25 cellular contexts compared by ENCODE assay signal in the genomic region with DNA sequence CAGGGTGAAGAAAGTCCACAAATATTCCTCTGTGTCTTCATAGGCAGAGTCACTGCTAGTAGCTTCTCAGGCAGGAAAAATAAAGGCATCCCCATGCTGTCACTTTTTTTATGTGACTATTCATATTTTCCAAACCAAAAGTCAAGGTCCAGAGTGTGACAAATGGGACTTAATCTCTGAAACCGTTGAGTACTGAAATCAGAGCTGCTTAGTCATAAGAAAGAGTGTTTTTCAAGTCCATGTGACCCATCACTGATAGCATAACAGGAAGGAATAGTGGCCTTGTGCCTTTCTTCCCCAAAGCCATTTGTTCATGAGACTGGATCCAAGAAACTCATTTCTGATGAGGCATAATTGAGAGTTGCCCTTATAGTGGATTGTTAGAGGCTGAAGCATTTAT.
"Had no signal": no experiment of that assay in that cellular context is flagged by ENCODE, and none has a peak within 500 bp of the region (broad histone marks: within the 10 kb centered on the region; RNA-seq: fewer than 3 reads in every experiment).

No MANE protein-coding gene starts in this region.

- H3K4me3 ChIP-seq: ascending aorta, colonic mucosa, dorsolateral prefrontal cortex, gastrocnemius medialis, ovary, prostate gland, skin epidermis, suprapubic skin, tibial nerve had no signal

- H3K9me3 ChIP-seq: ascending aorta, colonic mucosa, gastrocnemius medialis, ovary, prostate gland, suprapubic skin had no signal

- H3K9me3 Mint-ChIP-seq: activated T-cell treated with anti-CD3 and anti-CD28 coated beads, Interleukin-2, amount 50 U/mL, for 4 hours; central memory CD8-positive, alpha-beta T cell; effector memory CD8-positive, alpha-beta T cell; natural killer cell treated with Interleukin-12 subunit alpha and Interleukin-12 subunit beta and Interleukin-15 and Interleukin-18, amount 100 ng/mL, for 72 hours; stimulated activated effector memory CD8-positive, alpha-beta T cell treated with anti-CD3 and anti-CD28 coated beads, Interleukin-12 subunit alpha, Interleukin-12 subunit beta, amount 100 ng/mL, for 72 hours; stimulated activated naive CD8-positive, alpha-beta T cell treated with anti-CD3 and anti-CD28 coated beads, Interleukin-15, amount 100 ng/mL, for 72 hours; T-cell; T-helper 2 cell treated with Interferon-gamma antibody and Interleukin-4, amounts not matched to agents 5 μg/mL and 100 μg/mL, for 36 hours had no signal

- DNase-seq: activated CD4-positive, CD25-positive, alpha-beta regulatory T cell treated with anti-CD3 and anti-CD28 coated beads, Interleukin-2, amount 50 U/mL, for 72 hours; activated CD8-positive, alpha-beta memory T cell treated with anti-CD3 and anti-CD28 coated beads, Interleukin-2, amount 50 U/mL, for 48 hours; activated effector memory CD4-positive, alpha-beta T cell treated with anti-CD3 and anti-CD28 coated beads, Interleukin-2, amount 50 U/mL, for 16 hours; activated naive CD4-positive, alpha-beta T cell treated with anti-CD3 and anti-CD28 coated beads, Interleukin-2, amount 50 U/mL, for 16 hours; activated T-cell treated with anti-CD3 and anti-CD28 coated beads, Interleukin-2, amount 50 U/mL, for 4 hours; colonic mucosa; dorsolateral prefrontal cortex; effector memory CD8-positive, alpha-beta T cell; gastrocnemius medialis; hypothalamus; ovary; stimulated activated CD4-positive, alpha-beta T cell treated with anti-CD3 and anti-CD28 coated beads, Interleukin-2, amount 100 ng/mL, for 24 hours; stimulated activated naive CD8-positive, alpha-beta T cell treated with anti-CD3 and anti-CD28 coated beads, Interleukin-15, amount 100 ng/mL, for 72 hours; T-cell; WERI-Rb-1 had no signal

- H3K36me3 ChIP-seq: ascending aorta, colonic mucosa, gastrocnemius medialis, ovary, prostate gland, suprapubic skin, tibial nerve, WERI-Rb-1 had no signal

- H3K4me3 Mint-ChIP-seq: activated T-cell treated with anti-CD3 and anti-CD28 coated beads, Interleukin-2, amount 50 U/mL, for 4 hours; central memory CD8-positive, alpha-beta T cell; effector memory CD8-positive, alpha-beta T cell; natural killer cell treated with Interleukin-12 subunit alpha and Interleukin-12 subunit beta and Interleukin-15 and Interleukin-18, amount 100 ng/mL, for 72 hours; stimulated activated effector memory CD8-positive, alpha-beta T cell treated with anti-CD3 and anti-CD28 coated beads, Interleukin-12 subunit alpha, Interleukin-12 subunit beta, amount 100 ng/mL, for 72 hours; stimulated activated naive CD8-positive, alpha-beta T cell treated with anti-CD3 and anti-CD28 coated beads, Interleukin-15, amount 100 ng/mL, for 72 hours; T-cell; T-helper 2 cell treated with Interferon-gamma antibody and Interleukin-4, amounts not matched to agents 5 μg/mL and 100 μg/mL, for 36 hours had no signal

- H3K4me1 Mint-ChIP-seq: central memory CD8-positive, alpha-beta T cell; stimulated activated effector memory CD8-positive, alpha-beta T cell treated with anti-CD3 and anti-CD28 coated beads, Interleukin-12 subunit alpha, Interleukin-12 subunit beta, amount 100 ng/mL, for 72 hours; stimulated activated naive CD8-positive, alpha-beta T cell treated with anti-CD3 and anti-CD28 coated beads, Interleukin-15, amount 100 ng/mL, for 72 hours; T-cell had no signal

- ATAC-seq: activated T-cell treated with anti-CD3 and anti-CD28 coated beads, Interleukin-2, amount 50 U/mL, for 4 hours; effector memory CD8-positive, alpha-beta T cell; esophagus mucosa; gastrocnemius medialis; natural killer cell treated with Interleukin-12 subunit alpha and Interleukin-12 subunit beta and Interleukin-15 and Interleukin-18, amount 100 ng/mL, for 72 hours; stimulated activated effector memory CD8-positive, alpha-beta T cell treated with anti-CD3 and anti-CD28 coated beads, Interleukin-12 subunit alpha, Interleukin-12 subunit beta, amount 100 ng/mL, for 72 hours; stimulated activated naive CD8-positive, alpha-beta T cell treated with anti-CD3 and anti-CD28 coated beads, Interleukin-15, amount 100 ng/mL, for 72 hours; T-cell had no signal

- H3K27me3 ChIP-seq: ascending aorta, colonic mucosa, dorsolateral prefrontal cortex, gastrocnemius medialis, ovary, suprapubic skin, tibial nerve had no signal

- H3K36me3 Mint-ChIP-seq: natural killer cell treated with Interleukin-12 subunit alpha and Interleukin-12 subunit beta and Interleukin-15 and Interleukin-18, amount 100 ng/mL, for 72 hours; stimulated activated effector memory CD8-positive, alpha-beta T cell treated with anti-CD3 and anti-CD28 coated beads, Interleukin-12 subunit alpha, Interleukin-12 subunit beta, amount 100 ng/mL, for 72 hours; T-cell had no signal

- H3K27me3 Mint-ChIP-seq: stimulated activated naive CD8-positive, alpha-beta T cell treated with anti-CD3 and anti-CD28 coated beads, Interleukin-15, amount 100 ng/mL, for 72 hours had no signal

- H3K27ac Mint-ChIP-seq: effector memory CD8-positive, alpha-beta T cell; natural killer cell treated with Interleukin-12 subunit alpha and Interleukin-12 subunit beta and Interleukin-15 and Interleukin-18, amount 100 ng/mL, for 72 hours; stimulated activated effector memory CD8-positive, alpha-beta T cell treated with anti-CD3 and anti-CD28 coated beads, Interleukin-12 subunit alpha, Interleukin-12 subunit beta, amount 100 ng/mL, for 72 hours; T-cell; T-helper 2 cell treated with Interferon-gamma antibody and Interleukin-4, amounts not matched to agents 5 μg/mL and 100 μg/mL, for 36 hours had no signal

- H3K27ac ChIP-seq: ascending aorta, colonic mucosa, dorsolateral prefrontal cortex, gastrocnemius medialis, ovary, prostate gland, skin epidermis, suprapubic skin, tibial nerve, WERI-Rb-1 had no signal

- H3K4me1 ChIP-seq: ascending aorta, colonic mucosa, gastrocnemius medialis, prostate gland, suprapubic skin, tibial nerve had no signal
